ENCODE assay signal across 15 cellular contexts in the genomic region with DNA sequence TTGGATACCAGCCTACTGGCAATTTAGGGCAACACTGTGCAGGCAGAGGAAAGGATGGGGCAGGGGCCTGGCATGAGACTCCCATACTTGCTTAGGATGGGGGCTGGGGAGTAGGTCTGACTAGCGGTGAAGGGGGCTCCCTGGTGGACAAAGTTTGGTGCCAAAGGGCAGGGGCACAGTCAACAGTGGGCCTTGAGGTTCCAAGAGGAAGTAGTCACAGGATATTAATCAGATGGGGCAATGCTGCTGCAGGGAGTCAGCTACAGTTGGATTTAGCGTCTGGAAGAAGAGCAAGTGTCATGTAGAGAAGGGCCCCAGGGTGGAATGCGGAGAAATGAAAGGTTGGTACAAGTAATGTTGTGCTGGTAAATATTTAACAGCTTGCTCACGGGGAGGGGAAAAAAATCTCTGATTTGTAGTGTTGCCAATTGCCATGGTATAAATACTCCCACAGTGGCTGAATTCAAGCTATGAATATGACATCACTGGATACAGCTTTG.
DNase-seq lines count a peak whose midpoint lies in the region; ATAC-seq and TF ChIP-seq lines count a peak whose summit lies in the region.
"Had no signal": no experiment of that assay in that cellular context is flagged by ENCODE, and none has a peak within 500 bp of the region (broad histone marks: within the 10 kb centered on the region; RNA-seq: fewer than 3 reads in every experiment).

No MANE protein-coding gene starts in this region.

- H3K27ac ChIP-seq in naive thymus-derived CD4-positive, alpha-beta T cell (ENCODE audit: low read depth, low read length) = no peak overlapping the region

- no peaks in the 10 kb centered on the region for H3K27me3 ChIP-seq in naive thymus-derived CD4-positive, alpha-beta T cell (ENCODE audit: control insufficient read depth in 2 of 2, insufficient read depth in 2 of 2, low read length in 2 of 2)

- H3K27ac Mint-ChIP-seq in naive thymus-derived CD4-positive, alpha-beta T cell = no peak overlapping the region
- H3K27ac Mint-ChIP-seq: B cell; mesothelial cell of epicardium; stimulated activated effector memory CD8-positive, alpha-beta T cell treated with anti-CD3 and anti-CD28 coated beads, Interleukin-12 subunit alpha, Interleukin-12 subunit beta, amount 100 ng/mL, for 72 hours had no signal

- peaks cover 0 to 4% (median 0%) of the 10 kb centered on the region in 7 donors for H3K4me1 Mint-ChIP-seq in naive thymus-derived CD4-positive, alpha-beta T cell
- H3K4me1 Mint-ChIP-seq: stimulated activated effector memory CD8-positive, alpha-beta T cell treated with anti-CD3 and anti-CD28 coated beads, Interleukin-12 subunit alpha, Interleukin-12 subunit beta, amount 100 ng/mL, for 72 hours had no signal

- DNase-seq in AG10803 (ENCODE audit: low read depth) = peak; percentile 20
- peak; percentile 34 for DNase-seq in MV-4-11 (lab: John Stamatoyannopoulos, UW)
- peak; percentile 31 for DNase-seq in dermis blood vessel endothelial cell
- DNase-seq in kidney glomerular epithelial cell (lab: John Stamatoyannopoulos, UW) = peak; percentile 75
- no peak for DNase-seq in NCI-H2227 treated with DMSO at 0.1 percent for 48 hours (lab: John Stamatoyannopoulos, UW)
- DNase-seq in GM20000 (ENCODE audit: low spot score) = no peak
- no peak for DNase-seq in naive thymus-derived CD4-positive, alpha-beta T cell
- no peak for DNase-seq in 8988T
- DNase-seq: activated CD4-positive, alpha-beta T cell treated with anti-CD3 and anti-CD28 coated beads for 1 hour; activated T-cell treated with anti-CD3 and anti-CD28 coated beads, Interleukin-2, amount 50 U/mL, for 4 hours; DMS79 treated with DMSO at 0.1 percent for 48 hours; NCI-H1930 had no signal

- no peak overlapping the region for H3K4me3 ChIP-seq in AG10803 (ENCODE audit: low read length)
- no peak overlapping the region for H3K4me3 ChIP-seq in naive thymus-derived CD4-positive, alpha-beta T cell (ENCODE audit: low read length)

- no peaks in the 10 kb centered on the region for H3K9me3 ChIP-seq in naive thymus-derived CD4-positive, alpha-beta T cell (ENCODE audit: control insufficient read depth in 2 of 3, low read length in 3 of 3)

- no peaks in the 10 kb centered on the region for H3K27me3 Mint-ChIP-seq in naive thymus-derived CD4-positive, alpha-beta T cell
- H3K27me3 Mint-ChIP-seq: B cell had no signal

- ATAC-seq in naive thymus-derived CD4-positive, alpha-beta T cell = no peak
- ATAC-seq: activated T-cell treated with anti-CD3 and anti-CD28 coated beads, Interleukin-2, amount 50 U/mL, for 4 hours; stimulated activated effector memory CD8-positive, alpha-beta T cell treated with anti-CD3 and anti-CD28 coated beads, Interleukin-12 subunit alpha, Interleukin-12 subunit beta, amount 100 ng/mL, for 72 hours had no signal

- no peaks in the 10 kb centered on the region for H3K36me3 Mint-ChIP-seq in naive thymus-derived CD4-positive, alpha-beta T cell
- H3K36me3 Mint-ChIP-seq: mesothelial cell of epicardium; stimulated activated effector memory CD8-positive, alpha-beta T cell treated with anti-CD3 and anti-CD28 coated beads, Interleukin-12 subunit alpha, Interleukin-12 subunit beta, amount 100 ng/mL, for 72 hours had no signal

- no peak overlapping the region for H3K4me3 Mint-ChIP-seq in naive thymus-derived CD4-positive, alpha-beta T cell
- H3K4me3 Mint-ChIP-seq: activated T-cell treated with anti-CD3 and anti-CD28 coated beads, Interleukin-2, amount 50 U/mL, for 4 hours; B cell; mesothelial cell of epicardium; stimulated activated effector memory CD8-positive, alpha-beta T cell treated with anti-CD3 and anti-CD28 coated beads, Interleukin-12 subunit alpha, Interleukin-12 subunit beta, amount 100 ng/mL, for 72 hours had no signal

- intact Hi-C loops in naive thymus-derived CD4-positive, alpha-beta T cell (cut with micrococcal nuclease) = no loop called here

- no peaks in the 10 kb centered on the region for H3K9me3 Mint-ChIP-seq in naive thymus-derived CD4-positive, alpha-beta T cell
- H3K9me3 Mint-ChIP-seq: activated T-cell treated with anti-CD3 and anti-CD28 coated beads, Interleukin-2, amount 50 U/mL, for 4 hours; stimulated activated effector memory CD8-positive, alpha-beta T cell treated with anti-CD3 and anti-CD28 coated beads, Interleukin-12 subunit alpha, Interleukin-12 subunit beta, amount 100 ng/mL, for 72 hours had no signal

- no peaks in the 10 kb centered on the region for H3K4me1 ChIP-seq in naive thymus-derived CD4-positive, alpha-beta T cell (ENCODE audit: control insufficient read depth in 2 of 2, insufficient read depth in 2 of 2, low read length in 2 of 2)

- POLR2A ChIA-PET in naive thymus-derived CD4-positive, alpha-beta T cell (lab: Charles Lee) = no interaction called here

- H3K36me3 ChIP-seq in naive thymus-derived CD4-positive, alpha-beta T cell (ENCODE audit: control insufficient read depth in 2 of 3, insufficient read depth in 3 of 3, low read length in 3 of 3) = no peaks in the 10 kb centered on the region

- CTCF ChIA-PET in naive thymus-derived CD4-positive, alpha-beta T cell (lab: Charles Lee) = no interaction called here

- TF ChIP-seq CTCF in AG10803 (conservative IDR thresholded peaks at IDR 0.05; ENCODE audit: low read length) (no peak), GM20000 (IDR thresholded peaks at IDR 0.05; ENCODE audit: extremely low read depth, missing control alignments) (no peak)

Comparison
In these comparisons a context has a peak if more than half of its experiments do, and no peak if none do; other contexts are left out.
1. DNase-seq: peak in AG10803 (single experiment), MV-4-11 (single experiment), dermis blood vessel endothelial cell (single experiment) and kidney glomerular epithelial cell (single experiment); none in NCI-H2227 treated with DMSO at 0.1 percent for 48 hours (single experiment), GM20000 (single experiment), naive thymus-derived CD4-positive, alpha-beta T cell (0 of 9) and 8988T (single experiment).